ENCODE assay signal across 11 cellular contexts in genomic region chr9:121748727-121749546, GRCh38.
DNase-seq lines count a peak whose midpoint lies in the region; ATAC-seq and TF ChIP-seq lines count a peak whose summit lies in the region.
"Had no signal": no experiment of that assay in that cellular context is flagged by ENCODE, and none has a peak within 500 bp of the region (broad histone marks: within the 10 kb centered on the region; RNA-seq: fewer than 3 reads in every experiment).

No MANE protein-coding gene starts in this region.

- ATAC-seq in IMR-90 (ENCODE audit: low read depth) (no peak; the same call in 1 of the 2 replicates), HG02642 (IDR thresholded peaks at IDR 0.05; ENCODE audit: poor library complexity, unreplicated experiment) (no peak)
- ATAC-seq in effector memory CD8-positive, alpha-beta T cell (replicated peaks), result no peak

- no peak overlapping the region; the same call in 1 of the 2 replicates for H2BK20ac ChIP-seq in IMR-90 (ENCODE audit: low read depth, low read length)

- H3K36me3 ChIP-seq in IMR-90 (ENCODE audit: control insufficient read depth, insufficient read depth, low read length), result peaks cover 2% of the 10 kb centered on the region; the same call in 1 of the 2 replicates
- H3K36me3 ChIP-seq in muscle layer of duodenum (ENCODE audit: control insufficient read depth in 1 of 2, insufficient read depth in 2 of 2, low read length in 2 of 2), result no peaks in the 10 kb centered on the region
- H3K36me3 ChIP-seq in thymus (ENCODE audit: control insufficient read depth, insufficient read depth), result no peaks in the 10 kb centered on the region

- H2AK9ac ChIP-seq in IMR-90 (replicated peaks; ENCODE audit: low read depth, low read length, poor library complexity), result peak overlapping the region; percentile 25

- TF ChIP-seq RAD21 in IMR-90 (IDR thresholded peaks at IDR 0.05; ENCODE audit: low read length), result no peak

- intact Hi-C loops in IMR-90 (cut with micrococcal nuclease), result no loop called here

- TF ChIP-seq POLR2A in IMR-90 (IDR thresholded peaks at IDR 0.05; ENCODE audit: low read depth, low read length), result no peak

- no peak overlapping the region for H3K56ac ChIP-seq in IMR-90 (ENCODE audit: extremely low read depth, insufficient read depth, low read length)

- peak overlapping the region; percentile 82; the same call in 1 of the 2 replicates for H3K14ac ChIP-seq in IMR-90 (replicated peaks; ENCODE audit: low read depth, low read length)

- no peak overlapping the region; the same call in 1 of the 2 replicates for H3K23ac ChIP-seq in IMR-90 (ENCODE audit: low read depth, low read length)

- H3K4me1 Mint-ChIP-seq in effector memory CD8-positive, alpha-beta T cell (ENCODE audit: low read depth in 2 of 2), result peaks cover 19 to 23% of the 10 kb centered on the region in 2 donors

- H3K18ac ChIP-seq in IMR-90 (ENCODE audit: low read depth, low read length), result no peak overlapping the region

- H4K20me1 ChIP-seq in IMR-90 (ENCODE audit: insufficient read depth, low read length), result peaks cover 75% of the 10 kb centered on the region

- peaks cover 31 to 92% of the 10 kb centered on the region in 2 experiments; a peak in 3 of 4 replicates for H3K79me1 ChIP-seq in IMR-90 (ENCODE audit: low read depth in 1 of 2, low read length in 2 of 2)

- H3K27me3 Mint-ChIP-seq in effector memory CD8-positive, alpha-beta T cell, result no peaks in the 10 kb centered on the region
- H3K27me3 Mint-ChIP-seq: dendritic cell treated with granulocyte-macrophage colony-stimulating factor and Interleukin-4, amounts not matched to agents 40 ng/mL and 50 ng/mL, for 4 days had no signal

- H3K9ac ChIP-seq in IMR-90 (ENCODE audit: low read depth, low read length), result no peak overlapping the region

- H3K4ac ChIP-seq in IMR-90 (ENCODE audit: low read depth, low read length), result peak overlapping the region; percentile 61

- peaks cover 34% of the 10 kb centered on the region for H3K4me1 ChIP-seq in IMR-90 (ENCODE audit: control insufficient read depth, insufficient read depth, low read length)
- peaks cover 29 to 62% of the 10 kb centered on the region in 2 donors for H3K4me1 ChIP-seq in muscle layer of duodenum (ENCODE audit: control insufficient read depth in 1 of 2, insufficient read depth in 2 of 2, low read length in 2 of 2)
- H3K4me1 ChIP-seq in thymus (ENCODE audit: control insufficient read depth, insufficient read depth, low read length), result peaks cover 59% of the 10 kb centered on the region

- no peak overlapping the region for H3K27ac ChIP-seq in IMR-90 (ENCODE audit: insufficient read depth, low read length)
- H3K27ac ChIP-seq in muscle layer of duodenum (ENCODE audit: low read length), result peak overlapping the region; percentile 47
- peak overlapping the region; percentile 91 for H3K27ac ChIP-seq in thymus (ENCODE audit: low read depth)
- H3K27ac ChIP-seq: HL-60 had no signal

- H3K9me3 ChIP-seq in IMR-90 (ENCODE audit: control insufficient read depth, insufficient read depth, low read length) (no peaks in the 10 kb centered on the region), muscle layer of duodenum (ENCODE audit: control insufficient read depth in 1 of 2, low read length in 2 of 2) (no peaks in the 10 kb centered on the region), thymus (ENCODE audit: control insufficient read depth) (no peaks in the 10 kb centered on the region)

- POLR2A ChIA-PET in IMR-90 (lab: Charles Lee; ENCODE audit: unreplicated experiment), result no interaction called here

- CTCF ChIA-PET in IMR-90 (lab: Yijun Ruan, JAX), result interaction anchor here (0.6 to 0.9 kb wide), 3 partner anchors 90 to 1462 kb away, joined by 3 read pairs; no protein-coding TSS in a partner anchor

- peak overlapping the region; percentile 41; the same call in 1 of the 2 replicates for H4K91ac ChIP-seq in IMR-90 (ENCODE audit: insufficient read depth, low read depth, low read length)

- peaks cover 43% of the 10 kb centered on the region for H3K9me1 ChIP-seq in IMR-90 (ENCODE audit: insufficient read depth, low read length)

- dilution Hi-C loops in IMR-90 (cut with HindIII; ENCODE audit: low sequenced_read_pairs, unreplicated experiment), result no loop called here

- 0 out of 4 replicates have a peak overlapping the region, but pooled peaks of 1 of the 2 experiments have one; percentile 5 for H4K8ac ChIP-seq in IMR-90 (ENCODE audit: low read depth in 2 of 2, low read length in 2 of 2)

- H2AFZ ChIP-seq in IMR-90 (replicated peaks; ENCODE audit: low read length, poor library complexity), result no peak overlapping the region

- H3K4me3 Mint-ChIP-seq in effector memory CD8-positive, alpha-beta T cell, result no peak overlapping the region
- H3K4me3 Mint-ChIP-seq: dendritic cell treated with granulocyte-macrophage colony-stimulating factor and Interleukin-4, amounts not matched to agents 40 ng/mL and 50 ng/mL, for 4 days had no signal

- H4K5ac ChIP-seq in IMR-90 (ENCODE audit: low read depth, low read length), result no peak overlapping the region

- H3K36me3 Mint-ChIP-seq in effector memory CD8-positive, alpha-beta T cell (ENCODE audit: insufficient read depth), result peaks cover 4% of the 10 kb centered on the region

- H3K27ac Mint-ChIP-seq in effector memory CD8-positive, alpha-beta T cell, result peak overlapping the region; percentile 49 to 76
- H3K27ac Mint-ChIP-seq: dendritic cell treated with granulocyte-macrophage colony-stimulating factor and Interleukin-4, amounts not matched to agents 40 ng/mL and 50 ng/mL, for 4 days had no signal

- H3K27me3 ChIP-seq in IMR-90 (ENCODE audit: control insufficient read depth, insufficient read depth, low read length) (no peaks in the 10 kb centered on the region), muscle layer of duodenum (ENCODE audit: low read depth, low read length) (no peaks in the 10 kb centered on the region), thymus (ENCODE audit: control insufficient read depth, insufficient read depth) (no peaks in the 10 kb centered on the region)

- no peak for TF ChIP-seq CTCF in IMR-90 (conservative IDR thresholded peaks at IDR 0.05; ENCODE audit: low read depth, low read length)

- H3K4me2 ChIP-seq in IMR-90 (ENCODE audit: low read depth, low read length), result no peak overlapping the region

- WGBS in IMR-90 (ENCODE audit: extremely low coverage in 2 of 2, insufficient read length in 1 of 2), 2 experiments, result 100% methylated on average over 4 of the region's 11 CpGs; no CpG with 5 or more reads in 1 of the 2 experiments
- WGBS in thymus, result 67% methylated on average over 11 of the region's 11 CpGs

- no peak for DNase-seq in IMR-90
- DNase-seq in effector memory CD8-positive, alpha-beta T cell, result no peak
- no peak for DNase-seq in H4 (ENCODE audit: low spot score)
- DNase-seq in stimulated activated naive CD4-positive, alpha-beta T cell treated with Interleukin-2 at 50 U/mL for 16 hours (lab: John Stamatoyannopoulos, UW), result no peak
- no peak for DNase-seq in NCI-H2107 treated with DMSO at 0.1 percent for 48 hours (lab: John Stamatoyannopoulos, UW; ENCODE audit: unreplicated experiment)
- DNase-seq: NCI-H1436 treated with DMSO at 0.1 percent for 48 hours had no signal

- H3K4me3 ChIP-seq in IMR-90 (ENCODE audit: insufficient read depth, low read depth, low read length), result no peak overlapping the region
- no peak overlapping the region for H3K4me3 ChIP-seq in muscle layer of duodenum (ENCODE audit: low read depth in 1 of 2, low read length in 2 of 2)
- H3K4me3 ChIP-seq in thymus (ENCODE audit: low read length), result no peak overlapping the region

- in situ Hi-C loops in IMR-90 (cut with MboI; ENCODE audit: low sequenced_read_pairs), result no loop called here

- H2BK15ac ChIP-seq in IMR-90 (ENCODE audit: low read depth, low read length), result no peak overlapping the region; the same call in 2 of the 3 replicates

- peak overlapping the region; percentile 20; the same call in 1 of the 2 replicates for H2AK5ac ChIP-seq in IMR-90 (ENCODE audit: low read depth, low read length)

- H2BK120ac ChIP-seq in IMR-90 (ENCODE audit: low read depth, low read length), result peak overlapping the region; percentile 7; the same call in 1 of the 2 replicates

- H2BK5ac ChIP-seq in IMR-90 (ENCODE audit: low read depth, low read length, poor library complexity, severe bottlenecking), result no peak overlapping the region

- BruUV-seq in IMR-90 (replicated peaks; lab: Mats Ljungman, UMichigan), result no TSS peak

- no peaks in the 10 kb centered on the region for H3K9me3 Mint-ChIP-seq in effector memory CD8-positive, alpha-beta T cell
- H3K9me3 Mint-ChIP-seq: dendritic cell treated with granulocyte-macrophage colony-stimulating factor and Interleukin-4, amounts not matched to agents 40 ng/mL and 50 ng/mL, for 4 days had no signal

TF ChIP-seq in IMR-90, 13 proteins besides CTCF, POLR2A, EP300 and RAD21 (continues in another document):
- TF ChIP-seq FOS (IDR thresholded peaks at IDR 0.05; ENCODE audit: low read depth, low read length) (no peak), CHD1 (IDR thresholded peaks at IDR 0.05; ENCODE audit: low read depth, low read length) (no peak), SMC3 (IDR thresholded peaks at IDR 0.05; ENCODE audit: low read depth, low read length) (no peak), RCOR1 (IDR thresholded peaks at IDR 0.05; ENCODE audit: insufficient replicate concordance, low read length) (no peak), ELK1 (IDR thresholded peaks at IDR 0.05; ENCODE audit: borderline replicate concordance, low read depth, low read length) (no peak), MAZ (IDR thresholded peaks at IDR 0.05; ENCODE audit: borderline replicate concordance, low read depth, low read length) (no peak), MAFK (IDR thresholded peaks at IDR 0.05; ENCODE audit: low read depth, low read length) (no peak), MXI1 (IDR thresholded peaks at IDR 0.05; ENCODE audit: borderline replicate concordance, low read depth, low read length) (no peak), USF2 (IDR thresholded peaks at IDR 0.05; ENCODE audit: low read depth, low read length) (no peak), RFX5 (IDR thresholded peaks at IDR 0.05; ENCODE audit: low read depth, low read length) (no peak)
